Comparison of ENCODE assay signal across 13 cellular contexts in genomic region chr1:209607795-209608178, GRCh38. TPM values are rescaled to one million over a fixed set of nuclear protein-coding genes. Genes with fewer than 3 reads are reported as not detected.
DNase-seq lines count a peak whose midpoint lies in the region; ATAC-seq and TF ChIP-seq lines count a peak whose summit lies in the region.
"Had no signal": no experiment of that assay in that cellular context is flagged by ENCODE, and none has a peak within 500 bp of the region (broad histone marks: within the 10 kb centered on the region; RNA-seq: fewer than 3 reads in every experiment).

No MANE protein-coding gene starts in this region.

- DNase-seq in epithelial cell of prostate (ENCODE audit: low read depth, low spot score), result no peak
- no peak for DNase-seq in kidney tubule cell (ENCODE audit: low spot score)
- DNase-seq in sigmoid colon, result no peak
- no peak for DNase-seq in activated CD8-positive, alpha-beta memory T cell treated with anti-CD3 and anti-CD28 coated beads for 24 hours
- DNase-seq in SW 1271 (lab: John Stamatoyannopoulos, UW), result no peak
- DNase-seq: NCI-H446, psoas muscle, thyroid gland had no signal

- ATAC-seq in GM18861 (IDR thresholded peaks at IDR 0.05; ENCODE audit: unreplicated experiment), result peak; percentile 14
- ATAC-seq in GM21528 (IDR thresholded peaks at IDR 0.05; ENCODE audit: low FRiP score, unreplicated experiment), result peak; percentile 29
- ATAC-seq in HG03159 (IDR thresholded peaks at IDR 0.05; ENCODE audit: unreplicated experiment), result peak; percentile 7
- ATAC-seq: psoas muscle had no signal

- intact Hi-C loops in sigmoid colon (cut with DNase I), result no loop called here

- H3K4me1 ChIP-seq in sigmoid colon, result no peaks in the 10 kb centered on the region
- H3K4me1 ChIP-seq: thyroid gland had no signal

- no peaks in the 10 kb centered on the region for H3K36me3 ChIP-seq in sigmoid colon
- H3K36me3 ChIP-seq: thyroid gland had no signal

- H3K4me3 ChIP-seq in sigmoid colon, result no peak overlapping the region
- H3K4me3 ChIP-seq: psoas muscle, thyroid gland had no signal

- no peak for TF ChIP-seq CTCF in sigmoid colon (IDR thresholded peaks at IDR 0.05)

- TF ChIP-seq EP300 in sigmoid colon (IDR thresholded peaks at IDR 0.05), result no peak

- 82 to 88% methylated on average over 8 of the region's 8 CpGs for WGBS in sigmoid colon, 2 donors

- H3K27me3 ChIP-seq in sigmoid colon, result no peaks in the 10 kb centered on the region
- H3K27me3 ChIP-seq: thyroid gland had no signal

- H3K9me3 ChIP-seq in sigmoid colon, result no peaks in the 10 kb centered on the region
- H3K9me3 ChIP-seq: psoas muscle, thyroid gland had no signal

- no peak for TF ChIP-seq POLR2A in sigmoid colon (IDR thresholded peaks at IDR 0.05)

- H3K27ac ChIP-seq in epithelial cell of prostate (peak overlapping the region; percentile 60), sigmoid colon (no peak overlapping the region)
- H3K27ac ChIP-seq: psoas muscle, thyroid gland had no signal

RNA-seq across cellular contexts. Expression of gene CAMK1G, which starts 24.3 kb away (rescaled TPM):
- total RNA-seq in sigmoid colon, result 1 to 10 TPM in 1 of 4 donors, under 1 TPM in 3; 0.16 to 1.4 (median 0.62) TPM
- polyA plus RNA-seq in sigmoid colon, result under 1 TPM in 1 of 3 donors, not detected in 2; 0.48 TPM
- total RNA-seq: LHCN-M2, mesenteric fat pad, thyroid gland had no signal

RNA-seq across cellular contexts. Expression of gene LAMB3, which starts 44.4 kb away (rescaled TPM):
- total RNA-seq in sigmoid colon, result under 1 TPM in 3 of 4 donors, not detected in 1; 0.14 to 0.55 (median 0.16) TPM
- polyA plus RNA-seq in sigmoid colon, result 10 to 100 TPM; 18.0 to 49.4 (median 21.0) TPM
